8 cellular contexts compared by ENCODE assay signal in the genomic region with DNA sequence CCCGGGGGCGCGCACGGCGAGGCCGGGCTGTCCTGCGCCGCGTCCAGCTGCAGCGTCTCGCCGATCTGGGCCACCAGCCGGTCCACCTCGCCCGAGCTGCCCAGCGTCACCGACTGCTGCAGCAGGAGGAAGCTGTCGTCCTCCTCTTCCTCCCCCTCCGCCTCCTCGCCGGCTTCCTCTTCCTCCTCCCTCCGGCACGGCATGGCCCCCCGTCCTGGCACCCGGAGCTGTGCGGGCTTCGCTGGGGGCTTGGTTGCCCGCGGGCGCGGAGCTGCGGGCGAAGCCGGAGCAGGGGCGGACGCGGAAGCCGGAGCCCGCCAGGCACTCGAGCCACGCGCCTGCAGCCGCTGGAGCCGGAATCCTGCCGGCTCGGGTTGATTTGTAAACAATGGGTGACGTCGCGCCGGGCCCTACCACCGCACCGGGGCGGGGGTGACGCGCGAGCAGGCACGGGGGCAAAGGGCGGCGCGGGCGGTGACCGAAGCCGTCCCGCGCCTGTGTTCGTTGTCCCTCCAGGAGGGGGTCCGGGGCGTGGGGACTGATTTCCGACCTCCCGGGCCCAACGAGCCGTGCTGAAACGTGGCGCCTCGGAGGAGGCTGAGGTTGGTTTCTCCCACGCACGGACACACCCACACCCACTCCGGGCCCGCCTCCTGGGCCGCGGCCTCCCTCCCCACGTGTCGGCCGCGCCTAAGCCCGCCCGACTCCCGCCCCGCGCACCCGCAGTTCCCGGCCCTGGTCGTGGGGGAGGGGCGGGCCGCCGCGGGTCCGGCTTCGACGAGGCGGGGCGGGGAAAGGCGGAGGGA. TPM values are rescaled to one million over a fixed set of nuclear protein-coding genes. Genes with fewer than 3 reads are reported as not detected.
DNase-seq lines count a peak whose midpoint lies in the region; ATAC-seq and TF ChIP-seq lines count a peak whose summit lies in the region.

Gene FRAT2 (minus strand): TSS at position 360 of the 806 bp plus-strand sequence. CDS start 157 bp downstream, at position 203.

- H4K20me1 ChIP-seq in GM23248 (ENCODE audit: insufficient read depth) (no peaks in the 10 kb centered on the region), Karpas-422 (ENCODE audit: insufficient read depth, low read depth, low read length) (peaks cover 8% of the 10 kb centered on the region; the same call in 1 of the 2 replicates)

- H3K4me2 ChIP-seq in GM23248 (ENCODE audit: unreplicated experiment) (peak within 1 kb of the TSS; percentile 96), Karpas-422 (ENCODE audit: low read depth, low read length, poor library complexity, severe bottlenecking) (peak within 1 kb of the TSS; percentile 78)

- H3K4me3 ChIP-seq in GM23248 (peak within 1 kb of the TSS; percentile 94), Karpas-422 (ENCODE audit: low read length) (peak within 1 kb of the TSS; percentile 72), neuron (ENCODE audit: low read length) (peak within 1 kb of the TSS; percentile 78), stomach smooth muscle (ENCODE audit: low read length in 2 of 2) (peak within 1 kb of the TSS; percentile 83 to 84)

- H3K27ac ChIP-seq in GM23248 (peak within 1 kb of the TSS; percentile 88), Karpas-422 (ENCODE audit: low read length) (no peak within 1 kb of the TSS), foreskin keratinocyte (peak within 1 kb of the TSS; percentile 98), stomach smooth muscle (ENCODE audit: low read length) (peak within 1 kb of the TSS; percentile 87)

- H2AFZ ChIP-seq in GM23248 (peak within 1 kb of the TSS; percentile 89), Karpas-422 (ENCODE audit: low read length) (no peak within 1 kb of the TSS; the same call in 1 of the 2 replicates), neuron (ENCODE audit: low read depth, low read length) (peak within 1 kb of the TSS; percentile 72)

- H3K4me1 ChIP-seq in GM23248 (ENCODE audit: insufficient read depth) (peaks cover 19% of the 10 kb centered on the region), Karpas-422 (ENCODE audit: low read length) (peaks cover 31% of the 10 kb centered on the region), foreskin keratinocyte (peaks cover 20% of the 10 kb centered on the region), neuron (ENCODE audit: insufficient read depth, low read length) (peaks cover 40% of the 10 kb centered on the region), stomach smooth muscle (ENCODE audit: control insufficient read depth, insufficient read depth, low read length) (peaks cover 35% of the 10 kb centered on the region)

- H3K36me3 ChIP-seq in GM23248 (ENCODE audit: low read depth), result no peaks in the 10 kb centered on the region
- H3K36me3 ChIP-seq in Karpas-422 (ENCODE audit: insufficient read depth, low read length), result no peaks in the 10 kb centered on the region
- no peaks in the 10 kb centered on the region for H3K36me3 ChIP-seq in neuron (ENCODE audit: insufficient read depth, low read length)
- no peaks in the 10 kb centered on the region for H3K36me3 ChIP-seq in stomach smooth muscle (ENCODE audit: control insufficient read depth in 2 of 2, insufficient read depth in 2 of 2, low read length in 2 of 2)

- peak within 1 kb of the TSS; percentile 91 for H3K9ac ChIP-seq in GM23248
- peak within 1 kb of the TSS; percentile 80 for H3K9ac ChIP-seq in Karpas-422 (ENCODE audit: low read length)
- peak within 1 kb of the TSS; percentile 78 to 91 for H3K9ac ChIP-seq in stomach smooth muscle (ENCODE audit: low read length in 2 of 2)

- peaks cover 29% of the 10 kb centered on the region for H3F3A ChIP-seq in GM23248 (ENCODE audit: insufficient read depth)

- DNase-seq in EL, result peak; percentile 89
- peak; percentile 96 for DNase-seq in GM23248
- DNase-seq in Karpas-422, result peak; percentile 88
- peak; percentile 74 for DNase-seq in SIG-M5 treated with dmso at 0.1 percent for 504 hours (lab: John Stamatoyannopoulos, UW; ENCODE audit: unreplicated experiment)
- DNase-seq in activated naive CD4-positive, alpha-beta T cell (lab: John Stamatoyannopoulos, UW), result peak; percentile 86 to 89 (median 87)
- peak; percentile 69 to 86 for DNase-seq in foreskin keratinocyte

- H3K27me3 ChIP-seq in GM23248 (replicated peaks; ENCODE audit: insufficient read depth) (0 out of 2 replicates have a peak, but pooled peaks cover 8% of the 10 kb centered on the region), Karpas-422 (ENCODE audit: low read length) (no peaks in the 10 kb centered on the region), foreskin keratinocyte (peaks cover 28% of the 10 kb centered on the region), neuron (ENCODE audit: insufficient read depth, low read length) (no peaks in the 10 kb centered on the region), stomach smooth muscle (ENCODE audit: control insufficient read depth in 1 of 2, insufficient read depth in 2 of 2, low read length in 2 of 2) (no peaks in the 10 kb centered on the region)

- 1 to 5% methylated on average over 4 to 102 of the region's 103 CpGs for WGBS in GM23248 (ENCODE audit: low coverage in 1 of 2, low lambda C conversion rate in 2 of 2, missing lambda C conversion rate in 2 of 2), 2 experiments

- peak; percentile 84 for ATAC-seq in foreskin keratinocyte

- in situ Hi-C loops in GM23248 (cut with MboI), result no loop called here

- H3K79me2 ChIP-seq in GM23248 (ENCODE audit: insufficient read depth), result peaks cover 30% of the 10 kb centered on the region
- peaks cover 19% of the 10 kb centered on the region for H3K79me2 ChIP-seq in Karpas-422 (ENCODE audit: low read length)

- H3K9me2 ChIP-seq in GM23248 (ENCODE audit: insufficient read depth) (no peaks in the 10 kb centered on the region), Karpas-422 (replicated peaks; ENCODE audit: insufficient read depth, low read length) (no peaks in the 10 kb centered on the region)

- TF ChIP-seq CTCF in foreskin keratinocyte (conservative IDR thresholded peaks at IDR 0.05), result no peak

- H3K9me3 ChIP-seq in GM23248 (ENCODE audit: low read depth), result no peaks in the 10 kb centered on the region
- no peaks in the 10 kb centered on the region for H3K9me3 ChIP-seq in Karpas-422 (ENCODE audit: low read length)
- H3K9me3 ChIP-seq in neuron (ENCODE audit: low read length), result no peaks in the 10 kb centered on the region
- no peaks in the 10 kb centered on the region for H3K9me3 ChIP-seq in stomach smooth muscle (ENCODE audit: control insufficient read depth in 2 of 2, low read length in 2 of 2)

RNA-seq across cellular contexts. Expression of gene FRAT2, which starts in this region (rescaled TPM):
- 10.3 and 16.3 TPM in 2 replicates for total RNA-seq in GM23248 (2014; rRNA removed; shearing (Covaris generic))
- 1.6 and 2.8 TPM in 2 replicates for polyA plus RNA-seq in GM23248 (2016; fragmentation: Nextera tagmentation; extraction: Ambion mirVana)
- total RNA-seq in Karpas-422 (2014; rRNA removed; shearing (Covaris generic); ENCODE audit: low replicate concordance), result 8.3 and 12.0 TPM in 2 replicates
- 7.1 and 8.1 TPM in 2 replicates for total RNA-seq in foreskin keratinocyte
- 6.4 and 8.6 TPM in 2 replicates for polyA plus RNA-seq in foreskin keratinocyte
